In the genomic region with DNA sequence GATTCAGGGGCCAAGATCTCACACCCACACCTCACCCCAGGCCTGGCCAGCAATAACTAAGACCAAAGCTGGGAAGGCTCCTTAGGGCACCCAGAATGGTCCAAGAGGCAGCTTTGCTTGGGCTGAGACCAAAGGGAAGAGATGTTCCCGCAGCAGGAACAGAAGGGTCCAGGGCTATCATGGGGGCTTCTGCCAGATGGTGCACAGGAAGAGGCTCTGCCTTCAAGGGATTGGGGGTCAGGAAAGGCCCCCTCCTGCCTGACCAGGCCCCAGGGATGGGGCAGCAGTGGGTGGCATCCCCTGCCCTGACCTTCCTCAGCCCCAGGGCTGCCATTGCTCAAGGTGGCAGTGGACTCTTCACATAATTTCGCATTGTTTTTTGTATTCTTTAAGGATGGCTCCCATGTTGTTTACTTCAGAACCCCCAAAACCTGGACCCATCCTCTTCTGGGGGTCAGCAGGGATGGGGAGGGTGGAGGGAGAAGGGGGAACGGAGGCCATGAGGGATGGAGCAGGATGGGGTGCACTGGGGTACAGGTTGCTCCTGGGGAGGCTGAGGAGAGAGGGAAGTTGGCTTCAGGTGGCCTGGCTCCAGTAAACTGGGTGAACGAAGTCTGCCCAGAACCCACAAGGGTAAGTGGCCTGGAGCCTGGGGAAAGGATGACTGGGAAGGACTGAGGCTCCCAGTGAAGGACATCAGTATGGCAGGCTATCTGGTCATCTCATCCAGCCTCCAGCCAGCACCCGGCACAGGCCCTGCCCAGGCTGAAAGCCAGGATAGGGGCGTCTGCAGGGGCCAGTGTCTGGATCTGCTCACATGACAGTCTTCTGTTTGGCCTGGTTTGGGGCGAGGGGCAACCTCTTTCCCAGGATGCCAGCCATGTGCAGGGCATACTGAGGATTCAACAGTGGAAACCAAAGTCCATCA, we compare ENCODE assay signal across 9 cellular contexts. TPM values are rescaled to one million over a fixed set of nuclear protein-coding genes. Genes with fewer than 3 reads are reported as not detected.
A peak's percentile ranks its signal among the peaks of the same experiment; 100 is the strongest.
DNase-seq lines count a peak whose midpoint lies in the region; ATAC-seq and TF ChIP-seq lines count a peak whose summit lies in the region.
"Had no signal": no experiment of that assay in that cellular context is flagged by ENCODE, and none has a peak within 500 bp of the region (broad histone marks: within the 10 kb centered on the region; RNA-seq: fewer than 3 reads in every experiment).

No MANE protein-coding gene starts in this region.

- TF ChIP-seq POLR2A in prostate gland (IDR thresholded peaks at IDR 0.05): no peak

- TF ChIP-seq CTCF in DND-41 (IDR thresholded peaks at IDR 0.05; ENCODE audit: borderline replicate concordance, extremely low read depth, low read length, poor library complexity, severe bottlenecking) (no peak), OCI-LY1 (IDR thresholded peaks at IDR 0.05; ENCODE audit: low read length) (no peak), dorsolateral prefrontal cortex (IDR thresholded peaks at IDR 0.05 in 54 of 56, conservative IDR thresholded peaks at IDR 0.05 in 2 of 56; ENCODE audit: low read depth in 1 of 56, partially characterized antibody in 56 of 56) (no peak), prostate gland (IDR thresholded peaks at IDR 0.05) (no peak)

- H3K4me2 ChIP-seq in DND-41 (ENCODE audit: insufficient read depth, low read length): no peak overlapping the region
- peak overlapping the region; percentile 91 for H3K4me2 ChIP-seq in OCI-LY1 (ENCODE audit: low read length)

- in situ Hi-C loops in HAP-1 (cut with MboI; ENCODE audit: low sequenced_read_pairs): loop anchor here (10.0 kb wide), 1 partner anchor 124 kb away; no protein-coding TSS in a partner anchor

- H3K9me2 ChIP-seq in OCI-LY1 (ENCODE audit: low read depth, low read length): no peaks in the 10 kb centered on the region

- H3K27me3 ChIP-seq in DND-41 (ENCODE audit: insufficient read depth, low read length, poor library complexity): no peaks in the 10 kb centered on the region
- no peaks in the 10 kb centered on the region for H3K27me3 ChIP-seq in OCI-LY1 (ENCODE audit: insufficient read depth, low read length)
- no peaks in the 10 kb centered on the region for H3K27me3 ChIP-seq in dorsolateral prefrontal cortex
- no peaks in the 10 kb centered on the region for H3K27me3 ChIP-seq in prostate gland (replicated peaks; ENCODE audit: insufficient read depth)
- no peaks in the 10 kb centered on the region for H3K27me3 ChIP-seq in HAP-1 (ENCODE audit: low read depth)

- peak; percentile 4; the same call in 2 of the 3 replicates for ATAC-seq in DND-41 (ENCODE audit: insufficient read depth, low read depth)
- ATAC-seq in HG03354 (IDR thresholded peaks at IDR 0.05; ENCODE audit: poor library complexity, severe bottlenecking, unreplicated experiment): no peak

- peaks cover 12% of the 10 kb centered on the region; the same call in 1 of the 2 replicates for H3F3A ChIP-seq in OCI-LY1 (ENCODE audit: insufficient read depth, low read length)

- H3K4me3 ChIP-seq in DND-41 (ENCODE audit: low read depth in 1 of 2, low read length in 2 of 2): no peak overlapping the region
- peak overlapping the region; percentile 12 for H3K4me3 ChIP-seq in OCI-LY1 (ENCODE audit: low read depth, low read length, poor library complexity, severe bottlenecking)
- peak overlapping the region in 1 of 59 donors; percentile 13 for H3K4me3 ChIP-seq in dorsolateral prefrontal cortex
- H3K4me3 ChIP-seq in prostate gland: no peak overlapping the region
- H3K4me3 ChIP-seq in HAP-1: no peak overlapping the region

- peaks cover 49% of the 10 kb centered on the region for H3K4me1 ChIP-seq in DND-41 (ENCODE audit: insufficient read depth, low read length)
- H3K4me1 ChIP-seq in OCI-LY1 (ENCODE audit: insufficient read depth, low read length, severe bottlenecking): peaks cover 64% of the 10 kb centered on the region
- H3K4me1 ChIP-seq in prostate gland (replicated peaks): peaks cover 14% of the 10 kb centered on the region
- H3K4me1 ChIP-seq in HAP-1: peaks cover 36% of the 10 kb centered on the region

- peaks cover 22% of the 10 kb centered on the region for H3K79me2 ChIP-seq in DND-41 (ENCODE audit: insufficient read depth, low read length)
- H3K79me2 ChIP-seq in OCI-LY1 (ENCODE audit: insufficient read depth, low read length): peaks cover 22% of the 10 kb centered on the region

- intact Hi-C loops in dorsolateral prefrontal cortex (cut with DNase I): no loop called here
- intact Hi-C loops in prostate gland (cut with DNase I): no loop called here

- H4K20me1 ChIP-seq in DND-41 (ENCODE audit: insufficient read depth, low read length) (peaks cover 26% of the 10 kb centered on the region), OCI-LY1 (ENCODE audit: insufficient read depth, low read length) (no peaks in the 10 kb centered on the region)

- H3K9ac ChIP-seq in DND-41 (ENCODE audit: low read depth, low read length) (peak overlapping the region; percentile 32; the same call in 1 of the 2 replicates), OCI-LY1 (ENCODE audit: low read length) (peak overlapping the region; percentile 87)

- WGBS in prostate gland: 78% methylated on average over 7 of the region's 7 CpGs

- DNase-seq in DND-41 (no peak), dorsolateral prefrontal cortex (no peak), prostate gland (ENCODE audit: low spot score) (no peak), HAP-1 (ENCODE audit: low spot score in 2 of 2) (no peak)
- DNase-seq in stimulated activated CD8-positive, alpha-beta memory T cell treated with anti-CD3 and anti-CD28 coated beads, Interleukin-4, amount 100 ng/mL, for 48 hours: no peak
- DNase-seq in activated CD4-positive, alpha-beta T cell treated with anti-CD3 and anti-CD28 coated beads, Interleukin-2, amount 50 U/mL, for 48 hours: no peak
- DNase-seq: NCI-H2171 had no signal

- H3K9me3 ChIP-seq in DND-41 (ENCODE audit: insufficient read depth, low read length, severe bottlenecking) (no peaks in the 10 kb centered on the region), OCI-LY1 (ENCODE audit: low read length) (no peaks in the 10 kb centered on the region), prostate gland (no peaks in the 10 kb centered on the region), HAP-1 (no peaks in the 10 kb centered on the region)

- no peak overlapping the region for H2AFZ ChIP-seq in DND-41 (ENCODE audit: low read depth, low read length)
- no peak overlapping the region for H2AFZ ChIP-seq in OCI-LY1 (ENCODE audit: low read length)

- H3K27ac ChIP-seq in DND-41 (ENCODE audit: low read length) (peak overlapping the region; percentile 69), OCI-LY1 (ENCODE audit: low read depth, low read length, poor library complexity, severe bottlenecking) (peak overlapping the region; percentile 100), dorsolateral prefrontal cortex (peak overlapping the region in 50 of 59 donors; percentile 5 to 92 (median 59)), prostate gland (peak overlapping the region; percentile 10 to 43)

- peaks cover 27% of the 10 kb centered on the region for H3K36me3 ChIP-seq in DND-41 (ENCODE audit: insufficient read depth, low read length)
- peaks cover 18% of the 10 kb centered on the region for H3K36me3 ChIP-seq in OCI-LY1 (ENCODE audit: insufficient read depth, low read length)
- H3K36me3 ChIP-seq in prostate gland: no peaks in the 10 kb centered on the region
- H3K36me3 ChIP-seq in HAP-1 (replicated peaks): peaks cover 15% of the 10 kb centered on the region

RNA-seq across cellular contexts. Expression of a gene that starts 2.6 kb away (rescaled TPM):
- total RNA-seq in dorsolateral prefrontal cortex (10 to 100 TPM; 37.6 to 88.4 (median 49.0) TPM), prostate gland (10 to 100 TPM; 64.5 to 91.1 TPM)

RNA-seq across cellular contexts. Expression of a gene that starts 56.7 kb away (rescaled TPM):
- 10 to 100 TPM; 17.9 to 87.7 (median 40.9) TPM for total RNA-seq in dorsolateral prefrontal cortex
- total RNA-seq in prostate gland: 10 to 100 TPM; 31.1 to 47.4 TPM

Comparison
In these comparisons a context has a peak if more than half of its experiments do, and no peak if none do; other contexts are left out.
1. H3K27ac ChIP-seq: peak in every context shown above with its lines; median percentile 100 in OCI-LY1; 69 in DND-41; 59 in dorsolateral prefrontal cortex; 26 in prostate gland.